8 cellular contexts compared by ENCODE assay signal in the genomic region with DNA sequence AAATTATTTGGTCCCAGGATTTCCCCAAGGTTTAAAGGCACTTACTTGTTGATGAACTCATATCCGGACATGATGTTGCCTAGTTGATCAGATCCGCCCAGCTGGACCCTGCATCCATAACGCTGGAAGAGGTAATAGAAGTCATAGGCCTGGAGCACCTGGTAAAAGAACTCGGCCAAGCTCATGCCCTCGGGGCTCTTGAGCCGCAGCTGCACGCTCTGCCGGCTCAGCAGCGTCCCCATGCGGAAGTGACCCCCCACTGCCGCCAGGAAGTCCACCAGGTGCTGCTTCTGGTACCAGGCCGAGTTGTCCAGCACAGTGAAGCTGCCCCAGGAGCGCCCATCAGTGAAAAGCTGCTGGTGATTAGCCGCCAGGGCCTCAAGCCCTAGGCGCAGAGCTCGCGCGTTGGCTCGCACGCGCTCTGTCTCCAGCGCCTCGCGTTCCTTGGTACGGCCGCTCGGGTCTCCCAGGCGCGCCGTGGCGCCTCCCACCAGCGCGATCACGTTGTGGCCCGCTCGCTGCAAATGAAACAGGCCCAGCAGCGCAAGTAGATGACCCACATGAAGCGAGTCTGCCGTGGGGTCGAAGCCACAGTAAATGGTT. TPM values are rescaled to one million over a fixed set of nuclear protein-coding genes. Genes with fewer than 3 reads are reported as not detected.
DNase-seq lines count a peak whose midpoint lies in the region; ATAC-seq and TF ChIP-seq lines count a peak whose summit lies in the region.

No MANE protein-coding gene starts in this region.

- H3K27me3 ChIP-seq in CD8-positive, alpha-beta memory T cell (ENCODE audit: insufficient read depth, low read length, poor library complexity, severe bottlenecking) = no peaks in the 10 kb centered on the region
- H3K27me3 ChIP-seq in muscle layer of colon (ENCODE audit: control insufficient read depth in 1 of 2, insufficient read depth in 2 of 2, low read length in 2 of 2) = no peaks in the 10 kb centered on the region

- peaks cover 3 to 49% (median 10%) of the 10 kb centered on the region in 3 donors for H3K36me3 Mint-ChIP-seq in CD8-positive, alpha-beta memory T cell

- peaks cover 0 to 3% of the 10 kb centered on the region in 2 donors for H3K27me3 Mint-ChIP-seq in CD8-positive, alpha-beta memory T cell

- H3K9me3 Mint-ChIP-seq in CD8-positive, alpha-beta memory T cell = no peaks in the 10 kb centered on the region

- ATAC-seq in GM19455 (IDR thresholded peaks at IDR 0.05; ENCODE audit: unreplicated experiment) = peak; percentile 71
- ATAC-seq in HG03575 (IDR thresholded peaks at IDR 0.05; ENCODE audit: extremely low read depth, insufficient number of reproducible peaks, low FRiP score, unreplicated experiment) = peak; percentile 34

- H3K27ac Mint-ChIP-seq in CD8-positive, alpha-beta memory T cell = peak overlapping the region; percentile 88 to 97 (median 94)

- POLR2A ChIA-PET in CD8-positive, alpha-beta memory T cell (lab: Charles Lee) = interaction anchor here (0.7 to 1.8 kb wide), 5 partner anchors 52 to 1267 kb away, joined by 3 to 44 read pairs (median 8); partner anchors contain the start of genes ALG10 and DNM1L

- no peaks in the 10 kb centered on the region for H3K9me3 ChIP-seq in CD8-positive, alpha-beta memory T cell (ENCODE audit: low read length)
- no peaks in the 10 kb centered on the region for H3K9me3 ChIP-seq in muscle layer of colon (ENCODE audit: low read length)

- H3K4me1 Mint-ChIP-seq in CD8-positive, alpha-beta memory T cell = peaks cover 15 to 23% (median 19%) of the 10 kb centered on the region in 3 donors

- peak; percentile 51 to 78 (median 65) for DNase-seq in CD8-positive, alpha-beta memory T cell
- peak; percentile 78 for DNase-seq in NOMO-1 treated with DMSO at 0.1 percent for 48 hours (lab: John Stamatoyannopoulos, UW; ENCODE audit: unreplicated experiment)
- DNase-seq in activated T-cell treated with anti-CD3 and anti-CD28 coated beads for 1 hour (ENCODE audit: low read depth) = peak; percentile 39
- DNase-seq in erythroblast (lab: John Stamatoyannopoulos, UW) = peak; percentile 87 to 89
- peak; percentile 25 to 37 for DNase-seq in stimulated activated CD8-positive, alpha-beta memory T cell treated with anti-CD3 and anti-CD28 coated beads, Interleukin-7, amount 100 ng/mL, for 1 hour (ENCODE audit: low read depth in 2 of 2)

- H3K4me1 ChIP-seq in CD8-positive, alpha-beta memory T cell (ENCODE audit: insufficient read depth, low read length) = peaks cover 14% of the 10 kb centered on the region
- H3K4me1 ChIP-seq in muscle layer of colon (ENCODE audit: insufficient read depth, low read length) = peaks cover 20% of the 10 kb centered on the region

- CTCF ChIA-PET in CD8-positive, alpha-beta memory T cell (lab: Charles Lee) = interaction anchor here (0.9 to 4.0 kb wide), 27 partner anchors 9 to 1484 kb away, joined by 3 to 52 read pairs (median 4); partner anchors contain the start of genes ALG10, DNM1L and ETFBKMT

- peak overlapping the region; percentile 95 for H3K27ac ChIP-seq in CD8-positive, alpha-beta memory T cell (ENCODE audit: low read depth, low read length)
- peak overlapping the region; percentile 62 for H3K27ac ChIP-seq in muscle layer of colon (ENCODE audit: low read depth, low read length)

- no peak for TF ChIP-seq POLR2A in erythroblast (IDR thresholded peaks at IDR 0.05; ENCODE audit: low read length)

- peak overlapping the region; percentile 97 for H3K4me3 ChIP-seq in CD8-positive, alpha-beta memory T cell (ENCODE audit: low read length)
- H3K4me3 ChIP-seq in muscle layer of colon (ENCODE audit: low read depth in 1 of 2, low read length in 2 of 2) = peak overlapping the region; percentile 49 to 99

- H3K4me3 Mint-ChIP-seq in CD8-positive, alpha-beta memory T cell = peak overlapping the region; percentile 84 to 98 (median 91)

- H3K36me3 ChIP-seq in CD8-positive, alpha-beta memory T cell (ENCODE audit: insufficient read depth, low read length) = peaks cover 18% of the 10 kb centered on the region
- peaks cover 36% of the 10 kb centered on the region for H3K36me3 ChIP-seq in muscle layer of colon (ENCODE audit: insufficient read depth, low read length)

- peak overlapping the region; percentile 52 for H3K9ac ChIP-seq in muscle layer of colon (ENCODE audit: low read length)

RNA-seq across cellular contexts. Expression of gene YARS2, which starts 0.5 kb away (rescaled TPM):
- total RNA-seq in CD8-positive, alpha-beta memory T cell = 10 to 100 TPM; 29.0 to 34.8 TPM
- 18.5 TPM for polyA plus RNA-seq in CD8-positive, alpha-beta memory T cell

Comparison
In these comparisons a context has a peak if more than half of its experiments do, and no peak if none do; other contexts are left out.
1. Peak in every context shown above with its lines: DNase-seq, ATAC-seq, H3K4me3 ChIP-seq and H3K27ac ChIP-seq.
2. DNase-seq: peak in every context shown above with its lines; median percentile 88 in erythroblast; 78 in NOMO-1 treated with DMSO at 0.1 percent for 48 hours; 65 in CD8-positive, alpha-beta memory T cell; 39 in activated T-cell treated with anti-CD3 and anti-CD28 coated beads for 1 hour; 31 in stimulated activated CD8-positive, alpha-beta memory T cell treated with anti-CD3 and anti-CD28 coated beads, Interleukin-7, amount 100 ng/mL, for 1 hour.